Comparison of ENCODE assay signal across 9 cellular contexts in the genomic region with DNA sequence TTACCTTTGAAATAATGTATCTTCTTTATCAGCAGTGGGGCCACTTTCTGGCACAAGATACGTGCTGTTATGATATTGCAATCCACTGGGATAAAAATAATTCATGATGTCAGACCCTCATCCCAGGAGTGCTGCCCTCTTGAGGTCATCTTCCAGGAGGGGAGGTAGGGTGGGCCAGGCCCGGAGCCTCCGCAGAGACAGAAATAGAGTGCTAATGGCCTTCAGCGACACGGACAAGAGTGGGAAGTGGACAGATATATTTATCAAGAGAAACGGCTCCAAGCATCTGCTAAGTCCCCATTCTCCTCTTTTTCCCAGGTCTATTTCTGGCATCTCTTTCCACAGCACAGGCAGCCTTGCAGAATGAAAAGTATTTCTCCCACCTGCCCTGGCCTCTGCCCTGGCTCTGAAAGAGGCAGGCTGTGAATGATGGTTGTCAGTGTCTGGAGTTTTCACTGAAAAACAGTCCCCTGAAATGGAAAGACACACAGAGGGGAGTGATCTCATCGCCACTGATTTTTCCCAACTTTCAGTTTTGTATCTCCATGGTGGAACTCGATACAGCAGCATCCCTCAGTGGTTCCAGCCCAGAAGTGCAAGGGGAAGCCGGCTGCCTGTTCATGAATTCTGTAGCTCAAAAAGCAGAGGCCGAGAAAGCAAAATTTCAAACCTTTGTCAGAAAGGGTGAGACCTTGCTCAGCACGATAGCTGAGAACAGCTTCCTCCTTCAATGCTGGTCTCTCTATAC.
DNase-seq lines count a peak whose midpoint lies in the region; ATAC-seq and TF ChIP-seq lines count a peak whose summit lies in the region.
"Had no signal": no experiment of that assay in that cellular context is flagged by ENCODE, and none has a peak within 500 bp of the region (broad histone marks: within the 10 kb centered on the region; RNA-seq: fewer than 3 reads in every experiment).

No MANE protein-coding gene starts in this region.

- TF ChIP-seq CTCF in GM23338 (conservative IDR thresholded peaks at IDR 0.05; ENCODE audit: low read depth in 2 of 2), result peak; percentile 48 to 68
- TF ChIP-seq CTCF in glutamatergic neuron (IDR thresholded peaks at IDR 0.05; ENCODE audit: partially characterized antibody, unreplicated experiment), result peak; percentile 19
- TF ChIP-seq CTCF in progenitor cell of endocrine pancreas (IDR thresholded peaks at IDR 0.05; ENCODE audit: unreplicated experiment), result peak; percentile 37

- H3K27me3 Mint-ChIP-seq in GM23338 (ENCODE audit: insufficient read depth, low read depth, poor library complexity) (no peaks in the 10 kb centered on the region), glutamatergic neuron (ENCODE audit: unreplicated experiment) (no peaks in the 10 kb centered on the region), progenitor cell of endocrine pancreas (peaks cover 4% of the 10 kb centered on the region)
- H3K27me3 Mint-ChIP-seq in activated CD4-positive, alpha-beta T cell treated with anti-CD3 and anti-CD28 coated beads, Interleukin-2, amount 10 ng/mL, durations not matched to agents 7 days and 5 days, result no peaks in the 10 kb centered on the region

- H3K36me3 Mint-ChIP-seq in GM23338 (ENCODE audit: low read depth), result no peaks in the 10 kb centered on the region
- H3K36me3 Mint-ChIP-seq in glutamatergic neuron (ENCODE audit: unreplicated experiment), result no peaks in the 10 kb centered on the region
- no peaks in the 10 kb centered on the region for H3K36me3 Mint-ChIP-seq in progenitor cell of endocrine pancreas (ENCODE audit: insufficient read depth)
- H3K36me3 Mint-ChIP-seq in activated CD4-positive, alpha-beta T cell treated with anti-CD3 and anti-CD28 coated beads, Interleukin-2, amount 10 ng/mL, durations not matched to agents 7 days and 5 days (ENCODE audit: low read depth), result no peaks in the 10 kb centered on the region

- ATAC-seq in GM23338, result peak; percentile 72

- no peaks in the 10 kb centered on the region for H3K4me1 Mint-ChIP-seq in GM23338
- H3K4me1 Mint-ChIP-seq in glutamatergic neuron (ENCODE audit: low read depth, unreplicated experiment), result no peaks in the 10 kb centered on the region
- H3K4me1 Mint-ChIP-seq in progenitor cell of endocrine pancreas (ENCODE audit: low read depth), result no peaks in the 10 kb centered on the region
- H3K4me1 Mint-ChIP-seq in activated CD4-positive, alpha-beta T cell treated with anti-CD3 and anti-CD28 coated beads, Interleukin-2, amount 10 ng/mL, durations not matched to agents 7 days and 5 days, result no peaks in the 10 kb centered on the region

- H2AFZ ChIP-seq in GM23338, result peak overlapping the region; percentile 38; the same call in 1 of the 2 replicates

- H3K4me3 Mint-ChIP-seq in GM23338 (no peak overlapping the region), glutamatergic neuron (ENCODE audit: unreplicated experiment) (no peak overlapping the region), progenitor cell of endocrine pancreas (ENCODE audit: low read depth) (no peak overlapping the region)
- H3K4me3 Mint-ChIP-seq in activated CD4-positive, alpha-beta T cell treated with anti-CD3 and anti-CD28 coated beads, Interleukin-2, amount 10 ng/mL, durations not matched to agents 7 days and 5 days, result no peak overlapping the region

- no peak overlapping the region for H3K4me2 ChIP-seq in GM23338

- no peaks in the 10 kb centered on the region; the same call in 1 of the 2 replicates for H3K9me2 ChIP-seq in GM23338 (ENCODE audit: insufficient read depth)

- H3K9me3 Mint-ChIP-seq in GM23338, result no peaks in the 10 kb centered on the region
- H3K9me3 Mint-ChIP-seq in glutamatergic neuron (ENCODE audit: unreplicated experiment), result no peaks in the 10 kb centered on the region
- no peaks in the 10 kb centered on the region for H3K9me3 Mint-ChIP-seq in progenitor cell of endocrine pancreas (ENCODE audit: low read depth)
- no peaks in the 10 kb centered on the region for H3K9me3 Mint-ChIP-seq in activated CD4-positive, alpha-beta T cell treated with anti-CD3 and anti-CD28 coated beads, Interleukin-2, amount 10 ng/mL, durations not matched to agents 7 days and 5 days

- DNase-seq in GM23338 (ENCODE audit: low spot score) (peak; percentile 41), SK-MEL-5 (ENCODE audit: low read depth, low spot score) (peak; percentile 67), glutamatergic neuron (no peak), progenitor cell of endocrine pancreas (ENCODE audit: low spot score, unreplicated experiment) (no peak), activated T-cell treated with anti-CD3 and anti-CD28 coated beads for 4 hours (no peak), NCI-H345 treated with DMSO at 0.1 percent for 48 hours (lab: John Stamatoyannopoulos, UW; ENCODE audit: unreplicated experiment) (no peak)
- DNase-seq in stimulated activated CD4-positive, alpha-beta T cell treated with anti-CD3 and anti-CD28 coated beads, Interleukin-4, amount 100 ng/mL, for 4 hours, result no peak
- DNase-seq in activated CD4-positive, alpha-beta T cell treated with anti-CD3 and anti-CD28 coated beads, Interleukin-2, amount 10 ng/mL, durations not matched to agents 7 days and 5 days, result no peak
- DNase-seq: KBM-7 had no signal

- CTCF ChIA-PET in activated CD4-positive, alpha-beta T cell treated with anti-CD3 and anti-CD28 coated beads, Interleukin-2, amount 10 ng/mL, durations not matched to agents 7 days and 5 days (lab: Charles Lee), result no interaction called here

- in situ Hi-C loops in SK-MEL-5 (cut with HindIII; ENCODE audit: low pct_unique_long_range_greater_than_20kb, low sequenced_read_pairs), result no loop called here

- POLR2A ChIA-PET in activated CD4-positive, alpha-beta T cell treated with anti-CD3 and anti-CD28 coated beads, Interleukin-2, amount 10 ng/mL, durations not matched to agents 7 days and 5 days (lab: Charles Lee), result interaction anchor here (0.6 kb wide), 1 partner anchor 264 kb away, joined by 3 read pairs; no protein-coding TSS in a partner anchor

- no peaks in the 10 kb centered on the region for H3K36me3 ChIP-seq in GM23338 (ENCODE audit: insufficient read depth)

- no peaks in the 10 kb centered on the region for H3K4me1 ChIP-seq in GM23338 (ENCODE audit: insufficient read depth)

- H3F3A ChIP-seq in GM23338 (replicated peaks; ENCODE audit: low read depth), result no peaks in the 10 kb centered on the region

- H3K27ac ChIP-seq in GM23338 (ENCODE audit: low read depth), result no peak overlapping the region

- H3K27ac Mint-ChIP-seq in GM23338 (no peak overlapping the region), glutamatergic neuron (ENCODE audit: unreplicated experiment) (no peak overlapping the region), progenitor cell of endocrine pancreas (no peak overlapping the region)
- H3K27ac Mint-ChIP-seq in activated CD4-positive, alpha-beta T cell treated with anti-CD3 and anti-CD28 coated beads, Interleukin-2, amount 10 ng/mL, durations not matched to agents 7 days and 5 days, result no peak overlapping the region

- H3K27me3 ChIP-seq in GM23338 (ENCODE audit: insufficient read depth), result no peaks in the 10 kb centered on the region

- H4K20me1 ChIP-seq in GM23338 (replicated peaks; ENCODE audit: insufficient read depth), result no peaks in the 10 kb centered on the region

- no peak overlapping the region for H3K4me3 ChIP-seq in GM23338

- H3K79me2 ChIP-seq in GM23338 (replicated peaks; ENCODE audit: insufficient read depth), result no peaks in the 10 kb centered on the region

TF ChIP-seq in GM23338, 12 proteins besides CTCF, POLR2A, EP300 and RAD21 (continues in another document):
- TF ChIP-seq JUNB (IDR thresholded peaks at IDR 0.05; ENCODE audit: unreplicated experiment), result no peak
- TF ChIP-seq EZH2 (IDR thresholded peaks at IDR 0.05; ENCODE audit: low read depth, unreplicated experiment), result no peak
- TF ChIP-seq CREB1 (CRISPR knock-in tag; IDR thresholded peaks at IDR 0.05; ENCODE audit: low read depth), result no peak
- no peak for TF ChIP-seq REST (IDR thresholded peaks at IDR 0.05; ENCODE audit: unreplicated experiment)
- TF ChIP-seq, protein P1, sequence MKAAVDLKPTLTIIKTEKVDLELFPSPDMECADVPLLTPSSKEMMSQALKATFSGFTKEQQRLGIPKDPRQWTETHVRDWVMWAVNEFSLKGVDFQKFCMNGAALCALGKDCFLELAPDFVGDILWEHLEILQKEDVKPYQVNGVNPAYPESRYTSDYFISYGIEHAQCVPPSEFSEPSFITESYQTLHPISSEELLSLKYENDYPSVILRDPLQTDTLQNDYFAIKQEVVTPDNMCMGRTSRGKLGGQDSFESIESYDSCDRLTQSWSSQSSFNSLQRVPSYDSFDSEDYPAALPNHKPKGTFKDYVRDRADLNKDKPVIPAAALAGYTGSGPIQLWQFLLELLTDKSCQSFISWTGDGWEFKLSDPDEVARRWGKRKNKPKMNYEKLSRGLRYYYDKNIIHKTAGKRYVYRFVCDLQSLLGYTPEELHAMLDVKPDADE (IDR thresholded peaks at IDR 0.05), result no peak
- no peak for TF ChIP-seq ZNF331 (CRISPR knock-in tag; IDR thresholded peaks at IDR 0.05; ENCODE audit: low read depth)
- TF ChIP-seq NANOG (IDR thresholded peaks at IDR 0.05; ENCODE audit: borderline replicate concordance), result no peak

Comparison
In these comparisons a context has a peak if more than half of its experiments do, and no peak if none do; other contexts are left out.
1. DNase-seq: peak in GM23338 (single experiment) and SK-MEL-5 (single experiment); none in glutamatergic neuron (single experiment), progenitor cell of endocrine pancreas (single experiment), activated T-cell treated with anti-CD3 and anti-CD28 coated beads for 4 hours (single experiment), NCI-H345 treated with DMSO at 0.1 percent for 48 hours (single experiment), stimulated activated CD4-positive, alpha-beta T cell treated with anti-CD3 and anti-CD28 coated beads, Interleukin-4, amount 100 ng/mL, for 4 hours (0 of 2) and activated CD4-positive, alpha-beta T cell treated with anti-CD3 and anti-CD28 coated beads, Interleukin-2, amount 10 ng/mL, durations not matched to agents 7 days and 5 days (single experiment).
2. Peak in every context shown above with its lines, with median percentiles within 50 percentile points of each other: CTCF ChIP-seq.